ENCODE assay signal across 8 cellular contexts in the genomic region with DNA sequence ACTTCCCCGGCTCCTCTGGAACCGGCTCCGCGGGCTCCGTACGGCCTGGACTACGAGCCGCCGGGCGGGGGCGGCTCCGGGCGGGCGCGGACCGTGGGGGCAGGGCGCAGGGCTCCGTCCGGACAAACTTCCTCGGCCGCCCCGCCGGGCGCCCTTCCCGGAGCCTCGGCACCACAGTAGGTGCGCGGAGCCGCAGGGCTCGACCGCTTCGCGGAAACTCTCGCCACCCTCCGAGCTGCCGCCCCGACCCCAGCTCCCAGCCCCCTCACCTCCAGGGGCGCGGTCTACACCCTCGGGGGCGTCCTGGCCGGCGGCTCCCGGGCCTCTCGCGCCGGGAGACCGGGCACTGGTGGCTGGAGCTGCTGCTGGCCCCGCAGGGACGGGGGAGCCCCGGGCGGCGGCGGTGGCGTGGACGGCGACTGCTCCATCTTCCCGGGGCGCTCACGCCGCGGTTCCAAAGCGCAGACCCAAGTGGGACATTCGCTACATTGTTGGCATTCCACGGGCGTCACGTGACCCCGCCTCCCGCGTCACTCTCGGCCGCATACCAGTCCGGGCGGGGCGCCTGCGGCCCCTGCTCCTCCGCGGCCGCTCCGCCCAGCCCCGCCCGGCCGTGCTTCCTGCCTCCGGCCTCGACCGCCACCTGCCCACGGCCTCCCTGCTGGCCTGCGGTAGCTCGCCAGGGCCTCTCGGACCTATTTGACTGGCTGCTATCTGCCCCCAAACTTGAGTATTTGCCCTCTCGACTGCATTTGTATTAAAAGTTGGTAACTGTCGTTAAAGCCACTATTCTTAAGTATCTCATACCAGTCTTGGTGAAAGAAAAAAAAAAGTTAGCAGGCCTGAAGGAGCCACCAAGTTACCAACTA. TPM values are rescaled to one million over a fixed set of nuclear protein-coding genes. Genes with fewer than 3 reads are reported as not detected.
DNase-seq lines count a peak whose midpoint lies in the region; ATAC-seq and TF ChIP-seq lines count a peak whose summit lies in the region.

Gene LATS2, minus strand, starts transcription at position 510 of the 869 bp plus-strand sequence. CDS start 15,560 bp downstream, outside the sequence.

- DNase-seq in EH (ENCODE audit: low read depth) (peak; percentile 97), T-cell (peak in 33 of 34 experiments; percentile 27 to 75 (median 47)), ascending aorta (ENCODE audit: low spot score in 2 of 2) (peak; percentile 82 to 98), left ventricle myocardium inferior (peak; percentile 99), trophoblast cell (peak; percentile 96 to 98)

- H3K79me1 ChIP-seq in trophoblast cell (ENCODE audit: low read length): peaks cover 13% of the 10 kb centered on the region

- H3K27me3 ChIP-seq in HUES48 (ENCODE audit: control insufficient read depth, insufficient read depth, low read length) (no peaks in the 10 kb centered on the region), ascending aorta (no peaks in the 10 kb centered on the region), left ventricle myocardium inferior (ENCODE audit: low read depth) (no peaks in the 10 kb centered on the region), trophoblast cell (ENCODE audit: insufficient read depth, low read length) (no peaks in the 10 kb centered on the region)

- ATAC-seq in GM21515 (IDR thresholded peaks at IDR 0.05; ENCODE audit: unreplicated experiment): peak; percentile 87
- peak; percentile 63 to 82 (median 68) for ATAC-seq in T-cell (replicated peaks in 1 of 4)

- H3K18ac ChIP-seq in trophoblast cell (ENCODE audit: low read length): peak within 1 kb of the TSS; percentile 100

- H3K4me1 ChIP-seq in HUES48 (ENCODE audit: control insufficient read depth, insufficient read depth, low read length): peaks cover 15% of the 10 kb centered on the region
- H3K4me1 ChIP-seq in ascending aorta: peaks cover 4 to 22% of the 10 kb centered on the region in 2 donors
- H3K4me1 ChIP-seq in left ventricle myocardium inferior: peaks cover 56% of the 10 kb centered on the region
- H3K4me1 ChIP-seq in trophoblast cell (ENCODE audit: control insufficient read depth in 1 of 2, insufficient read depth in 2 of 2, low read length in 2 of 2): no peaks in the 10 kb centered on the region
- peaks cover 2% of the 10 kb centered on the region for H3K4me1 ChIP-seq in urinary bladder (ENCODE audit: insufficient read depth)

- H3K4me3 ChIP-seq in HUES48 (ENCODE audit: low read depth, low read length): peak within 1 kb of the TSS; percentile 75
- H3K4me3 ChIP-seq in ascending aorta: peak within 1 kb of the TSS; percentile 84 to 89
- H3K4me3 ChIP-seq in left ventricle myocardium inferior: peak within 1 kb of the TSS; percentile 98
- peak within 1 kb of the TSS; percentile 99 for H3K4me3 ChIP-seq in trophoblast cell (ENCODE audit: low read depth, low read length)
- peak within 1 kb of the TSS; percentile 99 for H3K4me3 ChIP-seq in urinary bladder (ENCODE audit: low read depth, low read length)

- peak within 1 kb of the TSS; percentile 100 for H2BK120ac ChIP-seq in trophoblast cell (ENCODE audit: insufficient read depth, low read length, poor library complexity)

- peak within 1 kb of the TSS; percentile 99 for H2AK5ac ChIP-seq in trophoblast cell (ENCODE audit: low read length)

- peak within 1 kb of the TSS; percentile 99 for H4K8ac ChIP-seq in trophoblast cell (ENCODE audit: low read depth, low read length)

- peaks cover 13 to 40% of the 10 kb centered on the region in 2 donors for H3K27me3 Mint-ChIP-seq in T-cell

- peak within 1 kb of the TSS in 1 of 2 donors; percentile 48 for H3K27ac Mint-ChIP-seq in T-cell

- WGBS in trophoblast cell (ENCODE audit: extremely low coverage, insufficient coverage, insufficient read length): no CpG with 5 or more reads among the region's 92 CpGs
- under 1% methylated on average over 92 of the region's 92 CpGs for WGBS in urinary bladder

- peak within 1 kb of the TSS; percentile 80 for H3K4me2 ChIP-seq in trophoblast cell (ENCODE audit: low read length)

- H4K91ac ChIP-seq in trophoblast cell (ENCODE audit: low read depth, low read length): peak within 1 kb of the TSS; percentile 100

- POLR2A ChIA-PET in T-cell (lab: Charles Lee): interaction anchor here in 1 of 2 donors (0.7 kb wide), 1 partner anchor 544 kb away, joined by 3 read pairs; no protein-coding TSS in a partner anchor

- H3K9ac ChIP-seq in HUES48 (ENCODE audit: low read depth, low read length) (peak within 1 kb of the TSS; percentile 86), trophoblast cell (ENCODE audit: low read length) (peak within 1 kb of the TSS; percentile 91)

- H3K9me3 Mint-ChIP-seq in T-cell: no peaks in the 10 kb centered on the region

- peak within 1 kb of the TSS; percentile 99 for H2AFZ ChIP-seq in trophoblast cell (ENCODE audit: insufficient read depth, low read length, poor library complexity)

- peak within 1 kb of the TSS; percentile 100 for H2BK5ac ChIP-seq in trophoblast cell (ENCODE audit: low read depth, low read length, poor library complexity)

- H2BK12ac ChIP-seq in trophoblast cell (ENCODE audit: low read length): peak within 1 kb of the TSS; percentile 98

- H3K36me3 Mint-ChIP-seq in T-cell: no peaks in the 10 kb centered on the region

- CTCF ChIA-PET in T-cell (lab: Charles Lee): interaction anchor here (0.6 to 0.7 kb wide), 2 partner anchors 109 to 471 kb away, joined by 3 to 6 read pairs; no protein-coding TSS in a partner anchor

- H4K12ac ChIP-seq in trophoblast cell (ENCODE audit: low read depth, low read length): peak within 1 kb of the TSS; percentile 99

- H3K4me1 Mint-ChIP-seq in T-cell: peaks cover 3 to 7% (median 6%) of the 10 kb centered on the region in 3 donors

- H3K27ac ChIP-seq in HUES48 (ENCODE audit: low read depth, low read length): peak within 1 kb of the TSS; percentile 93
- H3K27ac ChIP-seq in ascending aorta: peak within 1 kb of the TSS; percentile 98 to 100
- peak within 1 kb of the TSS; percentile 100 for H3K27ac ChIP-seq in left ventricle myocardium inferior (replicated peaks)
- H3K27ac ChIP-seq in trophoblast cell (ENCODE audit: low read depth, low read length): peak within 1 kb of the TSS; percentile 99
- peak within 1 kb of the TSS; percentile 99 for H3K27ac ChIP-seq in urinary bladder (ENCODE audit: low read depth)

- H3K14ac ChIP-seq in trophoblast cell (ENCODE audit: low read length): peak within 1 kb of the TSS; percentile 100

- no peaks in the 10 kb centered on the region for H3K9me3 ChIP-seq in HUES48 (ENCODE audit: control insufficient read depth, insufficient read depth, low read length)
- no peaks in the 10 kb centered on the region for H3K9me3 ChIP-seq in ascending aorta
- H3K9me3 ChIP-seq in left ventricle myocardium inferior (replicated peaks): no peaks in the 10 kb centered on the region
- H3K9me3 ChIP-seq in trophoblast cell (ENCODE audit: insufficient read depth, low read depth, low read length): no peaks in the 10 kb centered on the region

- H3K36me3 ChIP-seq in HUES48 (ENCODE audit: control insufficient read depth, insufficient read depth, low read length) (no peaks in the 10 kb centered on the region), ascending aorta (no peaks in the 10 kb centered on the region), left ventricle myocardium inferior (no peaks in the 10 kb centered on the region), trophoblast cell (ENCODE audit: control insufficient read depth in 1 of 2, insufficient read depth in 2 of 2, low read length in 2 of 2) (no peaks in the 10 kb centered on the region), urinary bladder (ENCODE audit: insufficient read depth) (no peaks in the 10 kb centered on the region)

- peak within 1 kb of the TSS; percentile 72 to 80 (median 79) for H3K4me3 Mint-ChIP-seq in T-cell

- peak within 1 kb of the TSS; percentile 60 for H3K4ac ChIP-seq in trophoblast cell (ENCODE audit: low read depth, low read length)

- H3K23ac ChIP-seq in trophoblast cell (ENCODE audit: low read length): no peak within 1 kb of the TSS

- intact Hi-C loops in ascending aorta (cut with DNase I): loop anchor here (1.0 to 10.0 kb wide), 9 partner anchors 19 to 393 kb away; partner anchors contain the start of genes EEF1AKMT1, XPO4 and ZDHHC20
- intact Hi-C loops in left ventricle myocardium inferior (cut with micrococcal nuclease): no loop called here

- peaks cover 24% of the 10 kb centered on the region for H3K79me2 ChIP-seq in trophoblast cell (ENCODE audit: control insufficient read depth, insufficient read depth, low read length, poor library complexity)

- peak in 2 of 3 experiments; percentile 41 to 50 for TF ChIP-seq CTCF in ascending aorta (IDR thresholded peaks at IDR 0.05)
- peak; percentile 53 for TF ChIP-seq CTCF in left ventricle myocardium inferior (IDR thresholded peaks at IDR 0.05; ENCODE audit: borderline replicate concordance)

RNA-seq across cellular contexts. Expression of gene LATS2, which starts in this region (rescaled TPM):
- 1 to 10 TPM in 4 of 5 donors, under 1 TPM in 1; 0.88 to 4.2 (median 2.7) TPM for total RNA-seq in T-cell
- 49.0 TPM for total RNA-seq in ascending aorta
- total RNA-seq in left ventricle myocardium inferior: 20.2 TPM
- polyA plus RNA-seq in trophoblast cell (2013): 33.1 and 34.6 TPM in 2 replicates
- total RNA-seq in urinary bladder: 17.2 TPM
- polyA plus RNA-seq in urinary bladder: 21.5 TPM

Comparison
In these comparisons a context has a peak if more than half of its experiments do, and no peak if none do; other contexts are left out.
1. Peak in every context shown above with its lines: DNase-seq, ATAC-seq, H3K4me3 ChIP-seq and H3K27ac ChIP-seq.
2. DNase-seq: peak in every context shown above with its lines; median percentile 99 in left ventricle myocardium inferior; 97 in EH; 97 in trophoblast cell; 90 in ascending aorta; 47 in T-cell.